In genomic region chrX:112913807-112914206, GRCh38 we compare ENCODE assay signal across 16 cellular contexts.
"Had no signal": no experiment of that assay in that cellular context is flagged by ENCODE, and none has a peak within 500 bp of the region (broad histone marks: within the 10 kb centered on the region; RNA-seq: fewer than 3 reads in every experiment).

No MANE protein-coding gene starts in this region.

- H3K36me3 Mint-ChIP-seq: T-cell had no signal

- H3K27me3 Mint-ChIP-seq: activated CD4-positive, alpha-beta memory T cell treated with anti-CD3 and anti-CD28 coated beads, Interleukin-2, amount 10 ng/mL, durations not matched to agents 7 days and 5 days; activated CD4-positive, alpha-beta T cell treated with anti-CD3 and anti-CD28 coated beads for 36 hours had no signal

- H3K4me3 ChIP-seq: gastrocnemius medialis, prostate gland, suprapubic skin, upper lobe of left lung had no signal

- H3K36me3 ChIP-seq: gastrocnemius medialis, neutrophil, prostate gland, suprapubic skin, upper lobe of left lung, WERI-Rb-1 had no signal

- H3K9me3 ChIP-seq: gastrocnemius medialis, neutrophil, prostate gland, suprapubic skin, upper lobe of left lung had no signal

- H3K4me1 ChIP-seq: gastrocnemius medialis, prostate gland, suprapubic skin, upper lobe of left lung had no signal

- H3K4me1 Mint-ChIP-seq: activated CD4-positive, alpha-beta memory T cell treated with anti-CD3 and anti-CD28 coated beads, Interleukin-2, amount 10 ng/mL, durations not matched to agents 7 days and 5 days; activated CD4-positive, alpha-beta T cell treated with anti-CD3 and anti-CD28 coated beads for 36 hours; T-cell had no signal

- H3K27me3 ChIP-seq: gastrocnemius medialis, neutrophil, suprapubic skin, upper lobe of left lung had no signal

- H3K9me3 Mint-ChIP-seq: activated CD4-positive, alpha-beta memory T cell treated with anti-CD3 and anti-CD28 coated beads, Interleukin-2, amount 10 ng/mL, durations not matched to agents 7 days and 5 days; T-cell had no signal

- H3K4me3 Mint-ChIP-seq: activated CD4-positive, alpha-beta memory T cell treated with anti-CD3 and anti-CD28 coated beads, Interleukin-2, amount 10 ng/mL, durations not matched to agents 7 days and 5 days; activated CD4-positive, alpha-beta T cell treated with anti-CD3 and anti-CD28 coated beads for 36 hours; T-cell had no signal

- H3K27ac Mint-ChIP-seq: activated CD4-positive, alpha-beta memory T cell treated with anti-CD3 and anti-CD28 coated beads, Interleukin-2, amount 10 ng/mL, durations not matched to agents 7 days and 5 days; activated CD4-positive, alpha-beta T cell treated with anti-CD3 and anti-CD28 coated beads for 36 hours; T-cell had no signal

- ATAC-seq: activated CD4-positive, alpha-beta T cell treated with anti-CD3 and anti-CD28 coated beads for 36 hours; gastrocnemius medialis; left ventricle myocardium superior; T-cell had no signal

- DNase-seq: activated CD4-positive, alpha-beta memory T cell treated with anti-CD3 and anti-CD28 coated beads, Interleukin-2, amount 10 ng/mL, durations not matched to agents 7 days and 5 days; activated CD4-positive, alpha-beta T cell treated with anti-CD3 and anti-CD28 coated beads for 36 hours; activated gamma-delta T cell treated with Interleukin-2 at 50 U/mL for 16 hours; activated T-cell treated with anti-CD3 and anti-CD28 coated beads, Interleukin-2, amount 50 U/mL, for 48 hours; aorta; gastrocnemius medialis; left ventricle myocardium superior; stimulated activated CD4-positive, alpha-beta T cell treated with anti-CD3 and anti-CD28 coated beads, Interleukin-2, amount 100 ng/mL, for 48 hours; stimulated activated naive CD4-positive, alpha-beta T cell treated with Interleukin-2 at 50 U/mL for 16 hours; T-cell; T1000; upper lobe of left lung; WERI-Rb-1 had no signal

- H3K27ac ChIP-seq: gastrocnemius medialis, neutrophil, prostate gland, suprapubic skin, upper lobe of left lung, WERI-Rb-1 had no signal
